8 cellular contexts compared by ENCODE assay signal in genomic region chr1:43367904-43368645, GRCh38. TPM values are rescaled to one million over a fixed set of nuclear protein-coding genes. Genes with fewer than 3 reads are reported as not detected.
DNase-seq lines count a peak whose midpoint lies in the region; ATAC-seq and TF ChIP-seq lines count a peak whose summit lies in the region.

Gene ELOVL1 (minus strand): TSS chr1:43368011. CDS start chr1:43365609, 2,402 bp downstream.

- H3K9ac ChIP-seq in SK-N-MC (ENCODE audit: insufficient read length), result peak within 1 kb of the TSS; percentile 84

- no peaks in the 10 kb centered on the region for H3K9me3 Mint-ChIP-seq in osteocyte (ENCODE audit: unreplicated experiment)

- H3K4me3 Mint-ChIP-seq in osteocyte (ENCODE audit: unreplicated experiment), result peak within 1 kb of the TSS; percentile 84

- ATAC-seq in thoracic aorta (ENCODE audit: insufficient number of reproducible peaks, low FRiP score, low read depth), result peak; percentile 75

- peak; percentile 35 for TF ChIP-seq CTCF in GM06990 (IDR thresholded peaks at IDR 0.05; ENCODE audit: insufficient read depth, low read length, poor library complexity, severe bottlenecking)
- no peak for TF ChIP-seq CTCF in HFF-Myc (IDR thresholded peaks at IDR 0.05; ENCODE audit: low read depth, low read length, missing control alignments)
- TF ChIP-seq CTCF in osteocyte (IDR thresholded peaks at IDR 0.05), result peak; percentile 45
- no peak for TF ChIP-seq CTCF in thoracic aorta (IDR thresholded peaks at IDR 0.05)

- peaks cover 18% of the 10 kb centered on the region for H3K36me3 ChIP-seq in GM06990 (ENCODE audit: control insufficient read depth, insufficient read depth, low read length)
- H3K36me3 ChIP-seq in SK-N-MC (ENCODE audit: insufficient read depth, low read length), result peaks cover 19% of the 10 kb centered on the region
- H3K36me3 ChIP-seq in thoracic aorta, result peaks cover 24% of the 10 kb centered on the region

- peak within 1 kb of the TSS; percentile 87 for H3K27ac Mint-ChIP-seq in osteocyte (ENCODE audit: unreplicated experiment)

- peaks cover 15 to 23% of the 10 kb centered on the region in 2 donors for H3K4me1 ChIP-seq in thoracic aorta (ENCODE audit: control insufficient read depth in 1 of 2, low read depth in 2 of 2)

- H3K4me3 ChIP-seq in GM06990 (replicated peaks; ENCODE audit: low read depth, low read length), result peak within 1 kb of the TSS; percentile 98
- peak within 1 kb of the TSS; percentile 63 for H3K4me3 ChIP-seq in HFF-Myc (replicated peaks; ENCODE audit: low read depth, low read length)
- H3K4me3 ChIP-seq in SK-N-MC, result peak within 1 kb of the TSS; percentile 95
- peak within 1 kb of the TSS; percentile 91 for H3K4me3 ChIP-seq in thoracic aorta

- no peaks in the 10 kb centered on the region for H3K9me3 ChIP-seq in SK-N-MC (ENCODE audit: low read depth, low read length)
- no peaks in the 10 kb centered on the region for H3K9me3 ChIP-seq in thoracic aorta

- H3K4me1 Mint-ChIP-seq in osteocyte (ENCODE audit: unreplicated experiment), result peaks cover 35% of the 10 kb centered on the region

- H3K27me3 Mint-ChIP-seq in osteocyte (ENCODE audit: unreplicated experiment), result no peaks in the 10 kb centered on the region

- H3K36me3 Mint-ChIP-seq in osteocyte (ENCODE audit: unreplicated experiment), result peaks cover 15% of the 10 kb centered on the region

- H3K27ac ChIP-seq in SK-N-MC (peak within 1 kb of the TSS; percentile 27; the same call in 1 of the 2 replicates), thoracic aorta (peak within 1 kb of the TSS; percentile 66 to 85)

- DNase-seq in GM06990 (ENCODE audit: extremely low read depth, insufficient read length) (peak; percentile 96), HFF-Myc (ENCODE audit: extremely low read depth, low read depth) (no peak), NCI-H1048 (lab: John Stamatoyannopoulos, UW) (peak; percentile 71), SK-N-MC (ENCODE audit: low read depth, low spot score) (no peak), glomerular endothelial cell (ENCODE audit: extremely low read depth, low read depth, low spot score) (no peak), osteocyte (ENCODE audit: extremely low spot score, unreplicated experiment) (peak; percentile 95), thoracic aorta (ENCODE audit: low spot score) (peak; percentile 70)
- peak; percentile 85 for DNase-seq in activated naive CD4-positive, alpha-beta T cell treated with anti-CD3 and anti-CD28 coated beads, Interleukin-2, amount 50 U/mL, for 16 hours

- H3K27me3 ChIP-seq in GM06990 (replicated peaks; ENCODE audit: control insufficient read depth, insufficient read depth, low read length), result no peaks in the 10 kb centered on the region
- no peaks in the 10 kb centered on the region for H3K27me3 ChIP-seq in thoracic aorta (replicated peaks; ENCODE audit: insufficient read depth)

RNA-seq across cellular contexts. Expression of gene ELOVL1, which starts in this region (rescaled TPM):
- total RNA-seq in glomerular endothelial cell, result 89.4 and 95.9 TPM in 2 replicates
- total RNA-seq in osteocyte, result 61.9 and 62.5 TPM in 2 replicates
- 10 to 100 TPM; 36.3 to 40.8 TPM for total RNA-seq in thoracic aorta

Comparison
In these comparisons a context has a peak if more than half of its experiments do, and no peak if none do; other contexts are left out.
1. DNase-seq: peak in GM06990 (single experiment), NCI-H1048 (single experiment), activated naive CD4-positive, alpha-beta T cell treated with anti-CD3 and anti-CD28 coated beads, Interleukin-2, amount 50 U/mL, for 16 hours (single experiment), osteocyte (single experiment) and thoracic aorta (single experiment); none in HFF-Myc (single experiment), SK-N-MC (single experiment) and glomerular endothelial cell (single experiment).
2. CTCF ChIP-seq: peak in GM06990 (single experiment) and osteocyte (single experiment); none in HFF-Myc (single experiment) and thoracic aorta (single experiment).
3. Peak in every context shown above with its lines, with median percentiles within 50 percentile points of each other: H3K4me3 ChIP-seq.